Comparison of ENCODE assay signal across 12 cellular contexts in the genomic region with DNA sequence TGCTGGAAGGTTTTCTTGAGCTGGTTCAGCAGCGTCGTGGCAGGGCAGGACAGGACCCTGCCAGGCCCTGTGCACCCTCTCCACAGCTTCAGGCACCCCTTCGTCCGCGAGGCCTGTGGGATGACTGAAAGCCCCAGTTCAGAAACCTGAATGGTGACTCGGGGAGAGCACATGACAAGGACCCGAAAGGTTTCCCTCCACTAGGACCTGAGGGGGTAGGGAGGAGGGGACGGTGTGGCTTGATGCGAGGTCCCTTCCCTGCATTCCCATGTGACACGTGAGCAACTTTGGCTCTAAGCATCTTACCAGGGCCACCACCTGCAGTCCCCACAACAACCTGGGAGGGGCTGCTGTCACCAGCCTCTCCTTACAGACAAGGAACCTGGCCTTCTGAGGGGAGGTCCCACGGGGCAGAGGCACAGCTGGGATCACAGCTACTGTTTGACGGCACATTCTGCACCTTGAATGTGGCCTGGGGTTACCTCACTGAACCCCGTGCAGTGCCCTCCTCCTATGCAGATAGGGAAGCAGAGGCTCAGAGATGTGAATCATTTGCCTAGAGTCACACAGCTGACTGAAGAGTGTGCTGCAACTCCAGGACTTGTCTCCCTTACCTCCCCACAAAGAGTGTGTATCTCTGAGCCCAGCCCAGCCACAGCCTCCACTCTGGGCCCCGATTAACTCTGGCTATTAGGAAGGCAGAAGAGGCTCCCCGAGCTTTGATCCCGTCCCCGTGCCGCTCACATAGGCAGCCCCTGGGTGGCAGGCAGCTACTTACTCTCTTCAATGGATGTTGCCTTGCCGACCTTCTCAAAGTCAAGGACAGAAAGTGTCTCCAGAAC.
A peak's percentile ranks its signal among the peaks of the same experiment; 100 is the strongest.
DNase-seq lines count a peak whose midpoint lies in the region; ATAC-seq and TF ChIP-seq lines count a peak whose summit lies in the region.
"Had no signal": no experiment of that assay in that cellular context is flagged by ENCODE, and none has a peak within 500 bp of the region (broad histone marks: within the 10 kb centered on the region; RNA-seq: fewer than 3 reads in every experiment).

No MANE protein-coding gene starts in this region.

- H3K36me3 Mint-ChIP-seq in activated naive CD4-positive, alpha-beta T cell treated with anti-CD3 and anti-CD28 coated beads, Interleukin-2, amount 50 U/mL, for 24 hours, result no peaks in the 10 kb centered on the region
- peaks cover 23% of the 10 kb centered on the region for H3K36me3 Mint-ChIP-seq in effector memory CD8-positive, alpha-beta T cell (ENCODE audit: insufficient read depth)
- H3K36me3 Mint-ChIP-seq in stimulated activated effector memory CD8-positive, alpha-beta T cell treated with anti-CD3 and anti-CD28 coated beads, Interleukin-12 subunit alpha, Interleukin-12 subunit beta, amount 100 ng/mL, for 72 hours, result peaks cover 58% of the 10 kb centered on the region

- H3K27ac Mint-ChIP-seq in activated naive CD4-positive, alpha-beta T cell treated with anti-CD3 and anti-CD28 coated beads, Interleukin-2, amount 50 U/mL, for 24 hours, result peak overlapping the region; percentile 59
- H3K27ac Mint-ChIP-seq in effector memory CD8-positive, alpha-beta T cell, result peak overlapping the region in 1 of 2 donors; percentile 68
- peak overlapping the region; percentile 26 for H3K27ac Mint-ChIP-seq in stimulated activated effector memory CD8-positive, alpha-beta T cell treated with anti-CD3 and anti-CD28 coated beads, Interleukin-12 subunit alpha, Interleukin-12 subunit beta, amount 100 ng/mL, for 72 hours
- H3K27ac Mint-ChIP-seq: activated CD4-positive, alpha-beta T cell treated with anti-CD3 and anti-CD28 coated beads, Interleukin-2, amount 10 ng/mL, durations not matched to agents 24 days and 14 days had no signal

- ATAC-seq in effector memory CD8-positive, alpha-beta T cell (replicated peaks), result peak; percentile 51
- peak; percentile 45 for ATAC-seq in stimulated activated effector memory CD8-positive, alpha-beta T cell treated with anti-CD3 and anti-CD28 coated beads, Interleukin-12 subunit alpha, Interleukin-12 subunit beta, amount 100 ng/mL, for 72 hours
- no peak for ATAC-seq in HG03378 (IDR thresholded peaks at IDR 0.05; ENCODE audit: unreplicated experiment)
- ATAC-seq: SK-N-SH treated with all-trans-retinoic acid at 6 μM for 48 hours had no signal

- no peak for TF ChIP-seq POLR2A in NB4 (IDR thresholded peaks at IDR 0.05; ENCODE audit: extremely low read depth, insufficient read length)

- no peaks in the 10 kb centered on the region for H3K9me3 Mint-ChIP-seq in activated naive CD4-positive, alpha-beta T cell treated with anti-CD3 and anti-CD28 coated beads, Interleukin-2, amount 50 U/mL, for 24 hours
- H3K9me3 Mint-ChIP-seq in effector memory CD8-positive, alpha-beta T cell, result no peaks in the 10 kb centered on the region
- H3K9me3 Mint-ChIP-seq in stimulated activated effector memory CD8-positive, alpha-beta T cell treated with anti-CD3 and anti-CD28 coated beads, Interleukin-12 subunit alpha, Interleukin-12 subunit beta, amount 100 ng/mL, for 72 hours, result no peaks in the 10 kb centered on the region
- H3K9me3 Mint-ChIP-seq: activated CD4-positive, alpha-beta T cell treated with anti-CD3 and anti-CD28 coated beads, Interleukin-2, amount 10 ng/mL, durations not matched to agents 24 days and 14 days had no signal

- H3K4me1 Mint-ChIP-seq in activated naive CD4-positive, alpha-beta T cell treated with anti-CD3 and anti-CD28 coated beads, Interleukin-2, amount 50 U/mL, for 24 hours, result no peaks in the 10 kb centered on the region
- peaks cover 0 to 15% of the 10 kb centered on the region in 2 donors for H3K4me1 Mint-ChIP-seq in effector memory CD8-positive, alpha-beta T cell (ENCODE audit: low read depth in 2 of 2)
- H3K4me1 Mint-ChIP-seq in stimulated activated effector memory CD8-positive, alpha-beta T cell treated with anti-CD3 and anti-CD28 coated beads, Interleukin-12 subunit alpha, Interleukin-12 subunit beta, amount 100 ng/mL, for 72 hours, result peaks cover 16% of the 10 kb centered on the region
- H3K4me1 Mint-ChIP-seq: activated CD4-positive, alpha-beta T cell treated with anti-CD3 and anti-CD28 coated beads, Interleukin-2, amount 10 ng/mL, durations not matched to agents 24 days and 14 days had no signal

- H3K4me3 Mint-ChIP-seq in activated naive CD4-positive, alpha-beta T cell treated with anti-CD3 and anti-CD28 coated beads, Interleukin-2, amount 50 U/mL, for 24 hours, result no peak overlapping the region
- no peak overlapping the region for H3K4me3 Mint-ChIP-seq in effector memory CD8-positive, alpha-beta T cell
- H3K4me3 Mint-ChIP-seq in stimulated activated effector memory CD8-positive, alpha-beta T cell treated with anti-CD3 and anti-CD28 coated beads, Interleukin-12 subunit alpha, Interleukin-12 subunit beta, amount 100 ng/mL, for 72 hours, result no peak overlapping the region
- H3K4me3 Mint-ChIP-seq: activated CD4-positive, alpha-beta T cell treated with anti-CD3 and anti-CD28 coated beads, Interleukin-2, amount 10 ng/mL, durations not matched to agents 24 days and 14 days had no signal

- DNase-seq in activated naive CD4-positive, alpha-beta T cell treated with Interleukin-2 at 50 U/mL for 16 hours, result no peak
- DNase-seq in NB4 (ENCODE audit: low read depth) (peak; percentile 21), DMS114 treated with DMSO at 0.1 percent for 48 hours (lab: John Stamatoyannopoulos, UW; ENCODE audit: unreplicated experiment) (no peak), SKM-1 treated with dmso at 0.1 percent for 144 hours (lab: John Stamatoyannopoulos, UW; ENCODE audit: unreplicated experiment) (no peak)
- no peak for DNase-seq in effector memory CD8-positive, alpha-beta T cell
- no peak for DNase-seq in stimulated activated effector memory CD8-positive, alpha-beta T cell treated with anti-CD3 and anti-CD28 coated beads, Interleukin-12 subunit alpha, Interleukin-12 subunit beta, amount 100 ng/mL, for 72 hours (ENCODE audit: low spot score in 2 of 2)
- DNase-seq: activated CD4-positive, alpha-beta T cell treated with anti-CD3 and anti-CD28 coated beads, Interleukin-2, amount 10 ng/mL, durations not matched to agents 24 days and 14 days; HCEC 1CT; mammary epithelial cell had no signal

- no peaks in the 10 kb centered on the region for H3K27me3 Mint-ChIP-seq in activated naive CD4-positive, alpha-beta T cell treated with anti-CD3 and anti-CD28 coated beads, Interleukin-2, amount 50 U/mL, for 24 hours
- H3K27me3 Mint-ChIP-seq in effector memory CD8-positive, alpha-beta T cell, result no peaks in the 10 kb centered on the region
- H3K27me3 Mint-ChIP-seq: activated CD4-positive, alpha-beta T cell treated with anti-CD3 and anti-CD28 coated beads, Interleukin-2, amount 10 ng/mL, durations not matched to agents 24 days and 14 days had no signal

- no peak overlapping the region for H3K4me3 ChIP-seq in NB4 (ENCODE audit: low read depth, low read length)

- TF ChIP-seq CTCF in NB4 (IDR thresholded peaks at IDR 0.05; ENCODE audit: low read depth, low read length), result no peak
